8 cellular contexts compared by ENCODE assay signal in the genomic region with DNA sequence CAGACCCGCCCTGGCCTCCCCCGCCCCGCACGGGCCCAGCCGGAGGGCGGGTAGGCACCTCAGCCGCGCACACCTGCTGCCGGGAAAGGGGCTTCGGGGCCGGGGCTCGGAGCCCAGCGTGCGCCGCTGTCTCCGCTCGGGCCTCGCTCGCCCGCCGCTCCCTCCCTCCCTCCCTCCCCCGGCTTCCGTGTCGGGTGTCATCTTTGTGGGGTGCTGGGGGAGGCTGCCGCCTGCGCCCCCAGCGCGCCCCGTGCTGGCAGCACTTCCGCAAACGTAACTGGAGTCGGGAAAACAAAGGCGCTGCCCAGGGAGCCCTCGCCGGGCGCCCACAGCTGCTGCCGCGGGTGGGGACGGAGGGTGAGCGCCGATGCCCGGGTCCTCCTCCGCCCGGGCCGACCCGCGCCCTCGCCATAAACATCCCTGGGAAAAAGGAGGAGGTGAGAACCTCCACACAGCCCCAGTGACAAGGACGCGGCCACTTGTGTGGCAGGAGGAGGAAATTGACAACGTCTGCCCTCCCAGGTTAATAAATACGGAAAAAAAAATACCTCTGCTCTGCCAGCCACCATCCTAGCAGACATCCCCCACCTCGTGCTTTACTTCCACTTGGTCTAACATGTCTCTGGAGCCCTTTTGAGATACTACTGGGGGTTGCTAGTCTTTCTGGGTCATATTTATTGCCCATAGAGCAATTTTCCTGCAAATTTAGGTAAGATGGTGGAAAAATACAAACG. TPM values are rescaled to one million over a fixed set of nuclear protein-coding genes. Genes with fewer than 3 reads are reported as not detected.
DNase-seq lines count a peak whose midpoint lies in the region; ATAC-seq and TF ChIP-seq lines count a peak whose summit lies in the region.

No MANE protein-coding gene starts in this region.

- H4K20me1 ChIP-seq in GM23248 (ENCODE audit: insufficient read depth), result no peaks in the 10 kb centered on the region

- H3K4me2 ChIP-seq in GM23248 (ENCODE audit: unreplicated experiment), result peak overlapping the region; percentile 95

- no peaks in the 10 kb centered on the region for H3K9me3 ChIP-seq in GM23248 (ENCODE audit: low read depth)
- no peaks in the 10 kb centered on the region for H3K9me3 ChIP-seq in T-helper 17 cell (ENCODE audit: control insufficient read depth, low read length, poor library complexity, severe bottlenecking)
- H3K9me3 ChIP-seq in iPS-18c (ENCODE audit: control insufficient read depth, insufficient read depth, low read length), result peaks cover 2% of the 10 kb centered on the region
- H3K9me3 ChIP-seq in skeletal muscle tissue (ENCODE audit: control insufficient read depth in 3 of 3, low read length in 3 of 3), result no peaks in the 10 kb centered on the region

- H3K36me3 Mint-ChIP-seq in T-helper 17 cell (ENCODE audit: low read depth), result peaks cover 6% of the 10 kb centered on the region

- TF ChIP-seq CTCF in GM06990 (IDR thresholded peaks at IDR 0.05; ENCODE audit: insufficient read depth, low read length, poor library complexity, severe bottlenecking), result no peak
- no peak for TF ChIP-seq CTCF in astrocyte of the spinal cord (IDR thresholded peaks at IDR 0.05; ENCODE audit: low read depth, low read length)

- H3K9ac ChIP-seq in GM23248 (peak overlapping the region; percentile 75), skeletal muscle tissue (ENCODE audit: low read depth in 1 of 3, low read length in 3 of 3) (peak overlapping the region; percentile 73 to 75 (median 74))

- in situ Hi-C loops in GM23248 (cut with MboI), result no loop called here
- in situ Hi-C loops in astrocyte of the spinal cord (cut with HindIII; ENCODE audit: low sequenced_read_pairs), result no loop called here

- no peaks in the 10 kb centered on the region for H3K36me3 ChIP-seq in GM06990 (ENCODE audit: control insufficient read depth, insufficient read depth, low read length)
- no peaks in the 10 kb centered on the region for H3K36me3 ChIP-seq in GM23248 (ENCODE audit: low read depth)
- H3K36me3 ChIP-seq in skeletal muscle tissue (ENCODE audit: control insufficient read depth in 3 of 3, insufficient read depth in 3 of 3, low read length in 3 of 3), result no peaks in the 10 kb centered on the region

- peak overlapping the region; percentile 92 for H3K4me3 Mint-ChIP-seq in T-helper 17 cell

- H3K79me2 ChIP-seq in GM23248 (ENCODE audit: insufficient read depth), result no peaks in the 10 kb centered on the region

- H3K27ac Mint-ChIP-seq in T-helper 17 cell, result peak overlapping the region; percentile 94

- no peaks in the 10 kb centered on the region for H3K27me3 Mint-ChIP-seq in T-helper 17 cell

- no peak overlapping the region for H3K27ac ChIP-seq in GM23248
- H3K27ac ChIP-seq in skeletal muscle tissue (ENCODE audit: low read depth, low read length), result no peak overlapping the region

- H3K4me3 ChIP-seq in GM06990 (replicated peaks; ENCODE audit: low read depth, low read length) (peak overlapping the region; percentile 83), GM23248 (peak overlapping the region; percentile 78), astrocyte of the spinal cord (ENCODE audit: low read depth, low read length) (peak overlapping the region; percentile 45), iPS-18c (ENCODE audit: insufficient read depth, low read depth, low read length) (peak overlapping the region; percentile 68), skeletal muscle tissue (ENCODE audit: low read length in 3 of 3) (peak overlapping the region; percentile 67 to 76 (median 69))

- WGBS in GM23248 (ENCODE audit: low coverage in 1 of 2, low lambda C conversion rate in 2 of 2, missing lambda C conversion rate in 2 of 2), 2 experiments, result 3% methylated on average over 34 to 39 of the region's 54 CpGs

- H3K9me2 ChIP-seq in GM23248 (ENCODE audit: insufficient read depth), result no peaks in the 10 kb centered on the region

- peak; percentile 87 for DNase-seq in GM06990 (ENCODE audit: extremely low read depth, insufficient read length)
- DNase-seq in GM23248, result peak; percentile 55
- DNase-seq in LHCN-M2 (ENCODE audit: low read depth), result peak; percentile 35
- peak; percentile 59 to 76 (median 72) for DNase-seq in T-helper 17 cell
- peak; percentile 14 for DNase-seq in astrocyte of the spinal cord (ENCODE audit: low read depth, low spot score)
- no peak for DNase-seq in SKM-1 (lab: John Stamatoyannopoulos, UW; ENCODE audit: unreplicated experiment)

- peaks cover 7% of the 10 kb centered on the region; the same call in 1 of the 2 replicates for H3F3A ChIP-seq in GM23248 (ENCODE audit: insufficient read depth)

- ATAC-seq in T-helper 17 cell, result peak; percentile 69

- no peaks in the 10 kb centered on the region for H3K27me3 ChIP-seq in GM06990 (replicated peaks; ENCODE audit: control insufficient read depth, insufficient read depth, low read length)
- H3K27me3 ChIP-seq in GM23248 (replicated peaks; ENCODE audit: insufficient read depth), result peaks cover 3% of the 10 kb centered on the region; the same call in 1 of the 2 replicates
- H3K27me3 ChIP-seq in skeletal muscle tissue (ENCODE audit: control insufficient read depth in 3 of 3, insufficient read depth in 3 of 3, low read length in 3 of 3), result no peaks in the 10 kb centered on the region

- peak overlapping the region; percentile 95 for H2AFZ ChIP-seq in GM23248

- peaks cover 41% of the 10 kb centered on the region for H3K4me1 Mint-ChIP-seq in T-helper 17 cell

- no peaks in the 10 kb centered on the region for H3K4me1 ChIP-seq in GM23248 (ENCODE audit: insufficient read depth)
- peaks cover 8 to 12% (median 10%) of the 10 kb centered on the region in 3 donors for H3K4me1 ChIP-seq in skeletal muscle tissue (ENCODE audit: control insufficient read depth in 3 of 3, insufficient read depth in 3 of 3, low read length in 3 of 3)

RNA-seq across cellular contexts. Expression of a gene that starts 0.6 kb away (rescaled TPM):
- 4.9 and 6.7 TPM in 2 replicates for total RNA-seq in GM23248 (2014; rRNA removed; shearing (Covaris generic))
- polyA plus RNA-seq in GM23248 (2016; fragmentation: Nextera tagmentation; extraction: Ambion mirVana), result 3.2 and 4.2 TPM in 2 replicates
- total RNA-seq in LHCN-M2 (2014; rRNA removed) (9.9 and 11.0 TPM in 2 replicates), T-helper 17 cell (10 to 100 TPM; 36.2 to 55.6 TPM), skeletal muscle tissue (8.4 TPM)
- polyA plus RNA-seq in LHCN-M2 (2012), result 3.0 TPM
